ENCODE assay signal across 29 cellular contexts in the genomic region with DNA sequence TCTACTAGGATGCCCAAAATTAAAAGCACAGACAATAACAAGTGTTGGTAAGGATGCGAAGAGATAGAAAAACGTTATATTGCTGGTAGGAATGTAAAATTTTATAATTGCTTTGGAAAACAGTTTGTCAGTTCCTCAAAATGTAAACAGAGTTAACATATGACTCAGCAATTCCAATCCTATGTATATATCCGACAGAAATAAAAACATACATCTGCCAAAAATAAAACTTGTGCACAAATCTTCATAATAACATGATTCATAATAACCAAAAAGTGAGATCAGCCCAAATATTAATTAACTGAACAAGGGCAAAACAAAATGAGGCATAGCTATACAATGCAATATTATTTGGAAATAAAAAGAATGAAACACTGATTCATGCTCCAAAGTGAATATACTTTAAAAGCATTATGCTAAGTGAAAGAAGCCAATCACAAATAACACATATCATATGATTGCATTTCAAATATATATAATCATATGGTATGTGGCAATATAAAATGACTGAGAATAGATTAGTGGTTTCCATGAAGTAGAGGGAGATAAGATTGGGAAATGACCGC.
"Had no signal": no experiment of that assay in that cellular context is flagged by ENCODE, and none has a peak within 500 bp of the region (broad histone marks: within the 10 kb centered on the region; RNA-seq: fewer than 3 reads in every experiment).

No MANE protein-coding gene starts in this region.

- ATAC-seq: body of pancreas; gastroesophageal sphincter; left ventricle myocardium superior; naive thymus-derived CD4-positive, alpha-beta T cell; pancreas; upper lobe of right lung had no signal

- H3K27ac ChIP-seq: adrenal gland, body of pancreas, coronary artery, dorsolateral prefrontal cortex, gastroesophageal sphincter, hepatocyte, pancreas, prostate gland, suprapubic skin, tibial artery, upper lobe of right lung had no signal

- H3K27me3 Mint-ChIP-seq: activated naive CD8-positive, alpha-beta T cell treated with anti-CD3 and anti-CD28 coated beads for 36 hours; naive thymus-derived CD4-positive, alpha-beta T cell had no signal

- H3K27ac Mint-ChIP-seq: activated naive CD8-positive, alpha-beta T cell treated with anti-CD3 and anti-CD28 coated beads for 36 hours; naive thymus-derived CD4-positive, alpha-beta T cell had no signal

- H3K4me3 Mint-ChIP-seq: activated naive CD8-positive, alpha-beta T cell treated with anti-CD3 and anti-CD28 coated beads for 36 hours; naive thymus-derived CD4-positive, alpha-beta T cell had no signal

- H3K27me3 ChIP-seq: adrenal gland, body of pancreas, dorsolateral prefrontal cortex, gastroesophageal sphincter, hepatocyte, pancreas, suprapubic skin, tibial artery, upper lobe of right lung had no signal

- DNase-seq: activated CD4-positive, alpha-beta T cell treated with anti-CD3 and anti-CD28 coated beads for 48 hours; activated CD4-positive, alpha-beta T cell treated with anti-CD3 and anti-CD28 coated beads, Interleukin-2, amount 50 U/mL, for 48 hours; activated CD8-positive, alpha-beta memory T cell treated with anti-CD3 and anti-CD28 coated beads for 24 hours; activated effector memory CD4-positive, alpha-beta T cell treated with Interleukin-2 at 50 U/mL for 16 hours; activated naive CD4-positive, alpha-beta T cell treated with Interleukin-2 at 50 U/mL for 16 hours; activated naive CD8-positive, alpha-beta T cell treated with anti-CD3 and anti-CD28 coated beads for 36 hours; adrenal gland; aorta; body of pancreas; dorsolateral prefrontal cortex; effector memory CD4-positive, alpha-beta T cell; erythroblast; islet precursor cell; left ventricle myocardium superior; midbrain; naive thymus-derived CD4-positive, alpha-beta T cell; pancreas; retina; stimulated activated CD4-positive, alpha-beta T cell treated with anti-CD3 and anti-CD28 coated beads, Interleukin-15, amount 100 ng/mL, for 24 hours; stimulated activated CD4-positive, alpha-beta T cell treated with anti-CD3 and anti-CD28 coated beads, Interleukin-2, amount 100 ng/mL, for 24 hours; stimulated activated naive CD4-positive, alpha-beta T cell; T-helper 2 cell; tibial artery; upper lobe of right lung had no signal

- H3K4me1 ChIP-seq: adrenal gland, body of pancreas, gastroesophageal sphincter, pancreas, prostate gland, suprapubic skin, tibial artery, upper lobe of right lung had no signal

- H3K36me3 Mint-ChIP-seq: activated naive CD8-positive, alpha-beta T cell treated with anti-CD3 and anti-CD28 coated beads for 36 hours; naive thymus-derived CD4-positive, alpha-beta T cell had no signal

- H3K4me1 Mint-ChIP-seq: activated naive CD8-positive, alpha-beta T cell treated with anti-CD3 and anti-CD28 coated beads for 36 hours; naive thymus-derived CD4-positive, alpha-beta T cell had no signal
